In the genomic region with DNA sequence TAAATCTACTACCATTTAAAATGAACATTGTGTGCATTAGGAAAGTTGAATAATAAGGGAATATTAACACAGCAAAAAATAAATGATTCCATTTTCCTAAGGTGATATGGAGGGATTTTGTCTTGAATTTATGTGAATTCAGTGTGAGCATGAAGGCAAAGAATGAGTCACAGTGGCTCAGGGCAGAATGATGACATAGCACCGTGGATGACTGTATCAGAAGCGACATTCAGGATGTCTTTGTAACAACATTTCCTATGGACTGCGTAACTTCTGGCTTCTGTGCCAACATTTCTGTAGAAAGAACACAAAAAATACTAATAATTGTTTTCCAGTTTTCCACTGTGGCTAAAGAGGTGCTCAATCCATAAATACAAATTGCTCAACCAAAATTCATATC, we compare ENCODE assay signal across 14 cellular contexts. TPM values are rescaled to one million over a fixed set of nuclear protein-coding genes. Genes with fewer than 3 reads are reported as not detected.
A peak's percentile ranks its signal among the peaks of the same experiment; 100 is the strongest.
DNase-seq lines count a peak whose midpoint lies in the region; ATAC-seq and TF ChIP-seq lines count a peak whose summit lies in the region.
"Had no signal": no experiment of that assay in that cellular context is flagged by ENCODE, and none has a peak within 500 bp of the region (broad histone marks: within the 10 kb centered on the region; RNA-seq: fewer than 3 reads in every experiment).

No MANE protein-coding gene starts in this region.

- no peaks in the 10 kb centered on the region for H3K79me2 ChIP-seq in GM23248 (ENCODE audit: insufficient read depth)

- H3K27ac ChIP-seq in GM23248 (peak overlapping the region; percentile 44), sigmoid colon (no peak overlapping the region)
- H3K27ac ChIP-seq: body of pancreas, suprapubic skin had no signal

- no peaks in the 10 kb centered on the region for H3K27me3 ChIP-seq in GM23248 (replicated peaks; ENCODE audit: insufficient read depth)
- no peaks in the 10 kb centered on the region for H3K27me3 ChIP-seq in sigmoid colon
- H3K27me3 ChIP-seq: body of pancreas, suprapubic skin had no signal

- H3K4me3 ChIP-seq in GM23248 (no peak overlapping the region), sigmoid colon (no peak overlapping the region)
- H3K4me3 ChIP-seq: body of pancreas, suprapubic skin had no signal

- no peaks in the 10 kb centered on the region for H4K20me1 ChIP-seq in GM23248 (ENCODE audit: insufficient read depth)

- no peaks in the 10 kb centered on the region for H3K9me3 ChIP-seq in GM23248 (ENCODE audit: low read depth)
- no peaks in the 10 kb centered on the region for H3K9me3 ChIP-seq in sigmoid colon
- H3K9me3 ChIP-seq: body of pancreas had no signal

- intact Hi-C loops in sigmoid colon (cut with DNase I): no loop called here

- TF ChIP-seq EP300 in sigmoid colon (IDR thresholded peaks at IDR 0.05): no peak

- WGBS in GM23248 (ENCODE audit: low coverage in 1 of 2, low lambda C conversion rate in 2 of 2, missing lambda C conversion rate in 2 of 2), 2 experiments: 7 to 29% methylated on average over 3 of the region's 3 CpGs
- 89 to 94% methylated on average over 3 of the region's 3 CpGs for WGBS in sigmoid colon, 2 donors

- peaks cover 15% of the 10 kb centered on the region for H3F3A ChIP-seq in GM23248 (ENCODE audit: insufficient read depth)

- in situ Hi-C loops in GM23248 (cut with MboI): no loop called here

- TF ChIP-seq CTCF in sigmoid colon (IDR thresholded peaks at IDR 0.05): no peak

- peak; percentile 80 for ATAC-seq in esophagus mucosa
- no peak for ATAC-seq in HG03175 (IDR thresholded peaks at IDR 0.05; ENCODE audit: unreplicated experiment)
- no peak for ATAC-seq in HG02970 (IDR thresholded peaks at IDR 0.05; ENCODE audit: low FRiP score, unreplicated experiment)
- ATAC-seq: body of pancreas, right cardiac atrium had no signal

- no peak overlapping the region for H3K4me2 ChIP-seq in GM23248 (ENCODE audit: unreplicated experiment)

- H3K36me3 ChIP-seq in GM23248 (ENCODE audit: low read depth) (peaks cover 23% of the 10 kb centered on the region; the same call in 1 of the 2 replicates), sigmoid colon (peaks cover 0 to 53% (median 6%) of the 10 kb centered on the region in 4 donors)

- DNase-seq in GM23248 (peak; percentile 94), RKO (ENCODE audit: low spot score) (peak; percentile 91), renal cortical epithelial cell (ENCODE audit: low read depth) (peak; percentile 25), sigmoid colon (no peak)
- DNase-seq in activated CD4-positive, alpha-beta T cell treated with anti-CD3 and anti-CD28 coated beads for 4 hours: no peak
- DNase-seq: activated T-cell treated with anti-CD3 and anti-CD28 coated beads, Interleukin-2, amount 50 U/mL, for 24 hours; body of pancreas; DMS 273 treated with DMSO at 0.1 percent for 48 hours; right cardiac atrium; SHP77 had no signal

- no peak overlapping the region for H3K9ac ChIP-seq in GM23248

- peaks cover 19% of the 10 kb centered on the region; the same call in 1 of the 2 replicates for H3K4me1 ChIP-seq in GM23248 (ENCODE audit: insufficient read depth)
- no peaks in the 10 kb centered on the region for H3K4me1 ChIP-seq in sigmoid colon
- H3K4me1 ChIP-seq: body of pancreas, suprapubic skin had no signal

- no peak for TF ChIP-seq POLR2A in sigmoid colon (IDR thresholded peaks at IDR 0.05)

- no peaks in the 10 kb centered on the region for H3K9me2 ChIP-seq in GM23248 (ENCODE audit: insufficient read depth)

- peak overlapping the region; percentile 18; the same call in 1 of the 2 replicates for H2AFZ ChIP-seq in GM23248

RNA-seq across cellular contexts. Expression of a gene that starts 54.6 kb away (rescaled TPM):
- 47.7 and 49.4 TPM in 2 replicates for total RNA-seq in GM23248 (2014; rRNA removed; shearing (Covaris generic))
- polyA plus RNA-seq in GM23248 (2016; fragmentation: Nextera tagmentation; extraction: Ambion mirVana) (37.7 and 38.3 TPM in 2 replicates), sigmoid colon (10 to 100 TPM in 2 of 3 donors, 1 to 10 TPM in 1; 8.0 to 13.2 (median 10.6) TPM)
- total RNA-seq in esophagus mucosa (12.8 TPM), renal cortical epithelial cell (23.6 and 55.8 TPM in 2 replicates), sigmoid colon (10 to 100 TPM; 17.3 to 35.5 (median 27.1) TPM)

Comparison
In these comparisons a context has a peak if more than half of its experiments do, and no peak if none do; other contexts are left out.
1. DNase-seq: peak in GM23248 (single experiment), RKO (single experiment) and renal cortical epithelial cell (single experiment); none in sigmoid colon (single experiment) and activated CD4-positive, alpha-beta T cell treated with anti-CD3 and anti-CD28 coated beads for 4 hours (0 of 2).